ENCODE assay signal across 22 cellular contexts in the genomic region with DNA sequence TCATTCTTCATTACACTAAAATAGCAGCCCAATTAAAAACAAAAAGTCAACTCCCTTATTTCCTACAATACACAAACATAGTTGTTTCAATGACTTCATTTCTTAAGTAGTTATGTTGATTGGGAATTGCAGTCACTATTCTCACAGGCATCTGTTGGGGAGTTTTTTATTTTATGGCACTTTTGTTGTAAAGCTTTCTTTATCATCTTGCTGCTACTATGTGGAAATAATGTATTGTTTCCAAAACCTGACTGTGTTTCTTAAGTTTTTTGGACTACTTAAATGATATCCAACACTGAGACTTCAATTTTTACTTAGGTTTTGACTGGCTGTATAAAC.
DNase-seq lines count a peak whose midpoint lies in the region; ATAC-seq and TF ChIP-seq lines count a peak whose summit lies in the region.
"Had no signal": no experiment of that assay in that cellular context is flagged by ENCODE, and none has a peak within 500 bp of the region (broad histone marks: within the 10 kb centered on the region; RNA-seq: fewer than 3 reads in every experiment).

No MANE protein-coding gene starts in this region.

- no peaks in the 10 kb centered on the region for H3K9me3 Mint-ChIP-seq in neural progenitor cell
- H3K9me3 Mint-ChIP-seq: CD4-positive, alpha-beta memory T cell had no signal

- no peak overlapping the region for H3K27ac Mint-ChIP-seq in neural progenitor cell
- H3K27ac Mint-ChIP-seq: CD4-positive, alpha-beta memory T cell had no signal

- no peaks in the 10 kb centered on the region for H3F3A ChIP-seq in neural progenitor cell (ENCODE audit: low read depth)

- intact Hi-C loops in heart left ventricle (cut with DNase I), result no loop called here
- intact Hi-C loops in left cardiac atrium (cut with DNase I), result no loop called here
- intact Hi-C loops in left colon (cut with DNase I, micrococcal nuclease), result no loop called here

- no peaks in the 10 kb centered on the region for H3K36me3 Mint-ChIP-seq in neural progenitor cell
- H3K36me3 Mint-ChIP-seq: CD4-positive, alpha-beta memory T cell had no signal

- H3K79me2 ChIP-seq in neural progenitor cell (ENCODE audit: low read depth), result no peaks in the 10 kb centered on the region

- no peak for ATAC-seq in heart left ventricle
- no peak for ATAC-seq in left cardiac atrium
- ATAC-seq in left colon, result peak; percentile 50
- no peak for ATAC-seq in HG03342 (IDR thresholded peaks at IDR 0.05; ENCODE audit: unreplicated experiment)
- ATAC-seq: HCT116 had no signal

- H3K27me3 Mint-ChIP-seq in neural progenitor cell (ENCODE audit: insufficient read depth, low read depth), result no peaks in the 10 kb centered on the region

- H3K4me3 ChIP-seq in heart left ventricle (no peak overlapping the region), adipocyte (ENCODE audit: low read length) (no peak overlapping the region), neural progenitor cell (no peak overlapping the region)
- H3K4me3 ChIP-seq: BLaER1 treated with 17β-estradiol and CSF1 and Interleukin-3, amounts not matched to agents 10 nM and 100 nM had no signal

- DNase-seq in heart left ventricle, result no peak
- no peak for DNase-seq in left cardiac atrium
- DNase-seq in adipocyte (ENCODE audit: low read depth), result peak; percentile 7
- DNase-seq in fibroblast of gingiva (ENCODE audit: low read depth), result peak; percentile 0
- DNase-seq in left colon, result no peak
- DNase-seq in HUDEP-2 (lab: John Stamatoyannopoulos, UW; ENCODE audit: unreplicated experiment in 76 of 76), result no peak
- no peak for DNase-seq in neural progenitor cell (ENCODE audit: low spot score)
- DNase-seq: ACHN; Caco-2; CD4-positive, alpha-beta memory T cell; DMS 273 treated with DMSO at 0.1 percent for 48 hours; GOT3; KBM-7; NCI-H1092 treated with DMSO at 0.1 percent for 48 hours; NCI-H1436 treated with DMSO at 0.1 percent for 48 hours; NCI-H1930; NCI-H2227 treated with DMSO at 0.1 percent for 48 hours; NCI-H510A had no signal

- no peak overlapping the region for H3K4me3 Mint-ChIP-seq in neural progenitor cell
- H3K4me3 Mint-ChIP-seq: CD4-positive, alpha-beta memory T cell had no signal

- H3K27ac ChIP-seq in heart left ventricle, result peak overlapping the region in 7 of 12 donors; percentile 2 to 35 (median 19)
- no peak overlapping the region for H3K27ac ChIP-seq in neural progenitor cell
- H3K27ac ChIP-seq: 22Rv1; BLaER1 treated with 17β-estradiol and CSF1 and Interleukin-3, amounts not matched to agents 10 nM and 100 nM had no signal

- no peak overlapping the region for H2AFZ ChIP-seq in neural progenitor cell (replicated peaks)

- H3K9me3 ChIP-seq in heart left ventricle (no peaks in the 10 kb centered on the region), adipocyte (ENCODE audit: control insufficient read depth, low read length) (no peaks in the 10 kb centered on the region), neural progenitor cell (ENCODE audit: low read depth) (no peaks in the 10 kb centered on the region)
- H3K9me3 ChIP-seq: BLaER1 treated with 17β-estradiol and CSF1 and Interleukin-3, amounts not matched to agents 10 nM and 100 nM had no signal

- H3K4me2 ChIP-seq in neural progenitor cell, result no peak overlapping the region

- no peak for TF ChIP-seq POLR2A in heart left ventricle (IDR thresholded peaks at IDR 0.05)

- H3K9ac ChIP-seq in adipocyte (ENCODE audit: low read length) (no peak overlapping the region), neural progenitor cell (no peak overlapping the region)
- H3K9ac ChIP-seq: BLaER1 treated with 17β-estradiol and CSF1 and Interleukin-3, amounts not matched to agents 10 nM and 100 nM had no signal

- no peaks in the 10 kb centered on the region for H3K27me3 ChIP-seq in heart left ventricle
- no peaks in the 10 kb centered on the region for H3K27me3 ChIP-seq in adipocyte (replicated peaks; ENCODE audit: control insufficient read depth, insufficient read depth, low read length)
- H3K27me3 ChIP-seq in neural progenitor cell, result no peaks in the 10 kb centered on the region
- H3K27me3 ChIP-seq: BLaER1 treated with 17β-estradiol and CSF1 and Interleukin-3, amounts not matched to agents 10 nM and 100 nM had no signal

- TF ChIP-seq CTCF in heart left ventricle (IDR thresholded peaks at IDR 0.05) (no peak), neural progenitor cell (IDR thresholded peaks at IDR 0.05) (no peak)

- no peaks in the 10 kb centered on the region for H4K20me1 ChIP-seq in neural progenitor cell (ENCODE audit: low read depth)
- H4K20me1 ChIP-seq: BLaER1 treated with 17β-estradiol and CSF1 and Interleukin-3, amounts not matched to agents 10 nM and 100 nM had no signal

- H3K36me3 ChIP-seq in heart left ventricle, result no peaks in the 10 kb centered on the region
- H3K36me3 ChIP-seq in adipocyte (ENCODE audit: control insufficient read depth, insufficient read depth, low read length, severe bottlenecking), result no peaks in the 10 kb centered on the region
- H3K36me3 ChIP-seq in neural progenitor cell, result no peaks in the 10 kb centered on the region
- H3K36me3 ChIP-seq: BLaER1 treated with 17β-estradiol and CSF1 and Interleukin-3, amounts not matched to agents 10 nM and 100 nM had no signal

- no peaks in the 10 kb centered on the region for H3K4me1 Mint-ChIP-seq in neural progenitor cell
- H3K4me1 Mint-ChIP-seq: CD4-positive, alpha-beta memory T cell had no signal

- peaks cover 0 to 16% (median 0%) of the 10 kb centered on the region in 12 donors for H3K4me1 ChIP-seq in heart left ventricle
- H3K4me1 ChIP-seq in adipocyte (ENCODE audit: control insufficient read depth, insufficient read depth, low read length), result peaks cover 11% of the 10 kb centered on the region
- no peaks in the 10 kb centered on the region for H3K4me1 ChIP-seq in neural progenitor cell

Comparison
In these comparisons a context has a peak if more than half of its experiments do, and no peak if none do; other contexts are left out.
1. DNase-seq: peak in adipocyte (single experiment) and fibroblast of gingiva (single experiment); none in heart left ventricle (0 of 5), left cardiac atrium (single experiment), left colon (0 of 2), HUDEP-2 (0 of 76) and neural progenitor cell (single experiment).